Comparison of ENCODE assay signal across 24 cellular contexts in the genomic region with DNA sequence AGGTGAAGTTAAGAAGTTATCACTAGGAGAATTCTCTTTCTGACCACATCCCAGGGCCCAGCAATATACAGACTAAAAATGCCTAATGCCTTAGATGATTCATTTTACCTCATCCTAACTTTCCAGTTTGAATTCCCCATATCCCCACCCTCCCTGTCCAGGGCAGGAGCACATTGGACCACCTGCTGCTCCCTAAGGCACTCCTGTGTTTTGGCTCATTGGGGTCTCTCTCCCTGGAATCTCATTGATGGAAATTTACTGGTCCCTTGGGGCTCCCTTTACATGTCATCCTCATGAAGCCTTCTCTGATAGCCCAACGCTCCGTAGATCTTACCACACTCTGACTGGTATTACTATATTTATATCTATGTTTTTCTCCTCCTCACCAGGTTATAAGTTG. TPM values are rescaled to one million over a fixed set of nuclear protein-coding genes. Genes with fewer than 3 reads are reported as not detected.
DNase-seq lines count a peak whose midpoint lies in the region; ATAC-seq and TF ChIP-seq lines count a peak whose summit lies in the region.
"Had no signal": no experiment of that assay in that cellular context is flagged by ENCODE, and none has a peak within 500 bp of the region (broad histone marks: within the 10 kb centered on the region; RNA-seq: fewer than 3 reads in every experiment).

No MANE protein-coding gene starts in this region.

- H3K4me2 ChIP-seq in OCI-LY1 (ENCODE audit: low read length) = peak overlapping the region; percentile 79

- H3F3A ChIP-seq in OCI-LY1 (ENCODE audit: insufficient read depth, low read length) = peaks cover 8% of the 10 kb centered on the region; the same call in 1 of the 2 replicates

- peaks cover 32% of the 10 kb centered on the region for H3K79me2 ChIP-seq in OCI-LY1 (ENCODE audit: insufficient read depth, low read length)

- H2AFZ ChIP-seq in OCI-LY1 (ENCODE audit: low read length) = no peak overlapping the region

- no peaks in the 10 kb centered on the region for H3K9me3 ChIP-seq in OCI-LY1 (ENCODE audit: low read length)
- no peaks in the 10 kb centered on the region; the same call in 1 of the 2 replicates for H3K9me3 ChIP-seq in HAP-1
- H3K9me3 ChIP-seq: colonic mucosa, psoas muscle, upper lobe of left lung had no signal

- H4K20me1 ChIP-seq in OCI-LY1 (ENCODE audit: insufficient read depth, low read length) = no peaks in the 10 kb centered on the region

- TF ChIP-seq CTCF in OCI-LY1 (IDR thresholded peaks at IDR 0.05; ENCODE audit: low read length) = no peak

- H3K27me3 ChIP-seq in OCI-LY1 (ENCODE audit: insufficient read depth, low read length) (no peaks in the 10 kb centered on the region), HAP-1 (ENCODE audit: low read depth) (peaks cover 23% of the 10 kb centered on the region)
- H3K27me3 ChIP-seq: colonic mucosa, upper lobe of left lung had no signal

- peaks cover 52% of the 10 kb centered on the region for H3K36me3 Mint-ChIP-seq in activated T-cell treated with anti-CD3 and anti-CD28 coated beads, Interleukin-2, amount 50 U/mL, for 4 hours (ENCODE audit: insufficient read depth)
- H3K36me3 Mint-ChIP-seq in activated T-helper 17 cell treated with anti-CD3 and anti-CD28 coated beads, Interleukin-2, amount 50 U/mL, for 72 hours (ENCODE audit: low read depth) = peaks cover 85% of the 10 kb centered on the region
- H3K36me3 Mint-ChIP-seq: CD8-positive, alpha-beta T cell had no signal

- in situ Hi-C loops in HAP-1 (cut with MboI; ENCODE audit: low sequenced_read_pairs) = no loop called here

- no peaks in the 10 kb centered on the region for H3K9me3 Mint-ChIP-seq in activated T-cell treated with anti-CD3 and anti-CD28 coated beads, Interleukin-2, amount 50 U/mL, for 4 hours
- no peaks in the 10 kb centered on the region for H3K9me3 Mint-ChIP-seq in activated T-helper 17 cell treated with anti-CD3 and anti-CD28 coated beads, Interleukin-2, amount 50 U/mL, for 72 hours
- H3K9me3 Mint-ChIP-seq: CD8-positive, alpha-beta T cell; nephron progenitor cell had no signal

- peak overlapping the region; percentile 88; the same call in 1 of the 2 replicates for H3K9ac ChIP-seq in OCI-LY1 (ENCODE audit: low read length)

- H3K4me1 Mint-ChIP-seq in activated T-cell treated with anti-CD3 and anti-CD28 coated beads, Interleukin-2, amount 50 U/mL, for 4 hours (ENCODE audit: low read depth) = peaks cover 47% of the 10 kb centered on the region
- peaks cover 26% of the 10 kb centered on the region for H3K4me1 Mint-ChIP-seq in activated T-helper 17 cell treated with anti-CD3 and anti-CD28 coated beads, Interleukin-2, amount 50 U/mL, for 72 hours

- H3K4me3 Mint-ChIP-seq in activated T-cell treated with anti-CD3 and anti-CD28 coated beads, Interleukin-2, amount 50 U/mL, for 4 hours = peak overlapping the region; percentile 87
- peak overlapping the region; percentile 85 for H3K4me3 Mint-ChIP-seq in activated T-helper 17 cell treated with anti-CD3 and anti-CD28 coated beads, Interleukin-2, amount 50 U/mL, for 72 hours
- H3K4me3 Mint-ChIP-seq: CD8-positive, alpha-beta T cell; nephron progenitor cell had no signal

- peak overlapping the region; percentile 96 for H3K27ac Mint-ChIP-seq in activated T-helper 17 cell treated with anti-CD3 and anti-CD28 coated beads, Interleukin-2, amount 50 U/mL, for 72 hours
- H3K27ac Mint-ChIP-seq: CD8-positive, alpha-beta T cell; nephron progenitor cell had no signal

- no peak for DNase-seq in activated T-cell treated with anti-CD3 and anti-CD28 coated beads, Interleukin-2, amount 50 U/mL, for 4 hours
- no peak for DNase-seq in activated T-cell treated with anti-CD3 and anti-CD28 coated beads, Interleukin-2, amount 50 U/mL, for 1 hour
- peak; percentile 39 for DNase-seq in stimulated activated CD8-positive, alpha-beta memory T cell treated with anti-CD3 and anti-CD28 coated beads, Interleukin-4, amount 100 ng/mL, for 48 hours
- DNase-seq in HAP-1 (ENCODE audit: low spot score in 2 of 2) (no peak), retina (no peak), HUDEP-2 (lab: John Stamatoyannopoulos, UW; ENCODE audit: unreplicated experiment in 76 of 76) (no peak)
- DNase-seq: activated gamma-delta T cell; colonic mucosa; DMS79 treated with DMSO at 0.1 percent for 48 hours; Kasumi-1; kidney glomerular epithelial cell; mesenchymal stem cell; NCI-H1105; NCI-H524; nephron progenitor cell; psoas muscle; Right ventricle myocardium superior; stimulated activated naive CD4-positive, alpha-beta T cell treated with Interleukin-2 at 50 U/mL for 16 hours; upper lobe of left lung had no signal

- H3K27ac ChIP-seq in OCI-LY1 (ENCODE audit: low read depth, low read length, poor library complexity, severe bottlenecking) = peak overlapping the region; percentile 89
- H3K27ac ChIP-seq: colonic mucosa, psoas muscle, upper lobe of left lung had no signal

- no peaks in the 10 kb centered on the region for H3K27me3 Mint-ChIP-seq in activated T-cell treated with anti-CD3 and anti-CD28 coated beads, Interleukin-2, amount 50 U/mL, for 4 hours (ENCODE audit: low read depth)
- H3K27me3 Mint-ChIP-seq in activated T-helper 17 cell treated with anti-CD3 and anti-CD28 coated beads, Interleukin-2, amount 50 U/mL, for 72 hours = no peaks in the 10 kb centered on the region

- H3K9me2 ChIP-seq in OCI-LY1 (ENCODE audit: low read depth, low read length) = no peaks in the 10 kb centered on the region

- peaks cover 80% of the 10 kb centered on the region for H3K4me1 ChIP-seq in OCI-LY1 (ENCODE audit: insufficient read depth, low read length, severe bottlenecking)
- H3K4me1 ChIP-seq in HAP-1 = no peaks in the 10 kb centered on the region
- H3K4me1 ChIP-seq: colonic mucosa had no signal

- ATAC-seq in activated T-cell treated with anti-CD3 and anti-CD28 coated beads, Interleukin-2, amount 50 U/mL, for 4 hours = no peak
- ATAC-seq in activated T-helper 17 cell treated with anti-CD3 and anti-CD28 coated beads, Interleukin-2, amount 50 U/mL, for 72 hours (replicated peaks) = no peak
- ATAC-seq: CD8-positive, alpha-beta T cell had no signal

- peak overlapping the region; percentile 79 for H3K4me3 ChIP-seq in OCI-LY1 (ENCODE audit: low read depth, low read length, poor library complexity, severe bottlenecking)
- no peak overlapping the region for H3K4me3 ChIP-seq in HAP-1
- H3K4me3 ChIP-seq: colonic mucosa, psoas muscle, upper lobe of left lung had no signal

- H3K36me3 ChIP-seq in OCI-LY1 (ENCODE audit: insufficient read depth, low read length) (peaks cover 37% of the 10 kb centered on the region; the same call in 1 of the 2 replicates), HAP-1 (replicated peaks) (no peaks in the 10 kb centered on the region)
- H3K36me3 ChIP-seq: colonic mucosa, upper lobe of left lung had no signal

RNA-seq across cellular contexts. Expression of gene IL2RA, which starts 2.7 kb away (rescaled TPM):
- 100 to 1,000 TPM; 639 to 698 (median 653) TPM for total RNA-seq in activated T-cell treated with anti-CD3 and anti-CD28 coated beads, Interleukin-2, amount 50 U/mL, for 4 hours
- 1,000 to 10,000 TPM; 1,342 to 1,348 TPM for total RNA-seq in activated T-helper 17 cell treated with anti-CD3 and anti-CD28 coated beads, Interleukin-2, amount 50 U/mL, for 72 hours
- total RNA-seq: fibroblast of villous mesenchyme, HT1080 had no signal

RNA-seq across cellular contexts. Expression of gene RBM17, which starts 29.3 kb away (rescaled TPM):
- 100 to 1,000 TPM; 231 to 261 (median 237) TPM for total RNA-seq in activated T-cell treated with anti-CD3 and anti-CD28 coated beads, Interleukin-2, amount 50 U/mL, for 4 hours
- total RNA-seq in activated T-helper 17 cell treated with anti-CD3 and anti-CD28 coated beads, Interleukin-2, amount 50 U/mL, for 72 hours = 100 to 1,000 TPM; 157 to 253 TPM
